In the genomic region with DNA sequence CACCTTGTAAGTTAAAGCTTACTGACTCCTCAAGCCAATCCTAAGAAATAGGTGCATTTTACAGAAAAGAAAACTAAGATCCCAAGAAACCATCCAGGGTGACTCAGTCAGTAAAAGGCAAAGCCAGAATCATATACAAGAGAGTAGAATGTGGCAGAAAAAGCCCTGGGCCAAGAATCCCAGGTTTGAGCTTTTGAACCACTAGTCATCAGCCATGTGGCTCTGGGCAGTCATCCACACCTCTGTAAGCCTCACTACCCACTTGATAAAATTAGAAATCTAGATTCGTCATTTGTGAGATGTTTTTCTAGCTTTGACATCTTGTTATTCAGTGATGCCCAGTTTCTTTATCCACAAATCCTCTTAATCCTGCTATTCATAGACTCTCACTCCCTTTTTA, we compare ENCODE assay signal across 19 cellular contexts.
A peak's percentile ranks its signal among the peaks of the same experiment; 100 is the strongest.
DNase-seq lines count a peak whose midpoint lies in the region; ATAC-seq and TF ChIP-seq lines count a peak whose summit lies in the region.
"Had no signal": no experiment of that assay in that cellular context is flagged by ENCODE, and none has a peak within 500 bp of the region (broad histone marks: within the 10 kb centered on the region; RNA-seq: fewer than 3 reads in every experiment).

No MANE protein-coding gene starts in this region.

- H3K36me3 Mint-ChIP-seq in chondrocyte (ENCODE audit: low read depth), result no peaks in the 10 kb centered on the region

- ATAC-seq in GM21515 (IDR thresholded peaks at IDR 0.05; ENCODE audit: unreplicated experiment) (no peak), GM18520 (IDR thresholded peaks at IDR 0.05; ENCODE audit: unreplicated experiment) (no peak)
- ATAC-seq: stimulated activated naive CD8-positive, alpha-beta T cell treated with anti-CD3 and anti-CD28 coated beads, Interleukin-15, Interleukin-2, amounts not matched to agents 100 U/mL and 50 U/mL, for 24 hours had no signal

- no peak overlapping the region for H3K4me3 ChIP-seq in retinal pigment epithelial cell (ENCODE audit: low read length)
- H3K4me3 ChIP-seq: vagina had no signal

- no peak overlapping the region for H3K4me3 Mint-ChIP-seq in chondrocyte (ENCODE audit: unreplicated experiment)
- H3K4me3 Mint-ChIP-seq: H9 had no signal

- H3K27ac Mint-ChIP-seq in chondrocyte (ENCODE audit: unreplicated experiment), result no peak overlapping the region

- TF ChIP-seq CTCF in retinal pigment epithelial cell (conservative IDR thresholded peaks at IDR 0.05; ENCODE audit: low read depth, low read length), result no peak
- TF ChIP-seq CTCF in chondrocyte (IDR thresholded peaks at IDR 0.05), result no peak

- no peaks in the 10 kb centered on the region for H3K27me3 Mint-ChIP-seq in chondrocyte (ENCODE audit: low read depth)

- H3K9me3 Mint-ChIP-seq in chondrocyte (ENCODE audit: low read depth), result no peaks in the 10 kb centered on the region
- H3K9me3 Mint-ChIP-seq: H9 had no signal

- DNase-seq in EH (ENCODE audit: low read depth), result peak; percentile 73
- DNase-seq in RPMI7951 (ENCODE audit: low read depth), result peak; percentile 2
- peak; percentile 65 for DNase-seq in fibroblast of peridontal ligament (ENCODE audit: extremely low read depth)
- DNase-seq in retinal pigment epithelial cell (ENCODE audit: low read depth), result peak; percentile 86
- no peak for DNase-seq in activated CD4-positive, CD25-positive, alpha-beta regulatory T cell (lab: John Stamatoyannopoulos, UW)
- no peak for DNase-seq in chondrocyte (ENCODE audit: low spot score)
- DNase-seq: activated CD4-positive, CD25-positive, alpha-beta regulatory T cell treated with anti-CD3 and anti-CD28 coated beads, Interleukin-2, amount 50 U/mL, for 72 hours; activated effector memory CD4-positive, alpha-beta T cell treated with anti-CD3 and anti-CD28 coated beads, Interleukin-2, amount 50 U/mL, for 16 hours; anterior cingulate cortex; COR-L47; H9; NCI-H1436 treated with DMSO at 0.1 percent for 48 hours; posterior cingulate gyrus; SIG-M5; stimulated activated CD4-positive, alpha-beta T cell treated with anti-CD3 and anti-CD28 coated beads, Interleukin-12 subunit alpha, Interleukin-12 subunit beta, amount 100 ng/mL, for 4 hours; stimulated activated naive CD8-positive, alpha-beta T cell treated with anti-CD3 and anti-CD28 coated beads, Interleukin-15, Interleukin-2, amounts not matched to agents 100 U/mL and 50 U/mL, for 24 hours had no signal

- peaks cover 7% of the 10 kb centered on the region for H3K4me1 Mint-ChIP-seq in chondrocyte (ENCODE audit: low read depth)
- H3K4me1 Mint-ChIP-seq: H9 had no signal

Comparison
In these comparisons a context has a peak if more than half of its experiments do, and no peak if none do; other contexts are left out.
1. DNase-seq: peak in EH (single experiment), RPMI7951 (single experiment), fibroblast of peridontal ligament (single experiment) and retinal pigment epithelial cell (single experiment); none in activated CD4-positive, CD25-positive, alpha-beta regulatory T cell (0 of 4) and chondrocyte (single experiment).